In genomic region chr1:210185063-210185462, GRCh38 we compare ENCODE assay signal across 15 cellular contexts. TPM values are rescaled to one million over a fixed set of nuclear protein-coding genes. Genes with fewer than 3 reads are reported as not detected.
DNase-seq lines count a peak whose midpoint lies in the region; ATAC-seq and TF ChIP-seq lines count a peak whose summit lies in the region.
"Had no signal": no experiment of that assay in that cellular context is flagged by ENCODE, and none has a peak within 500 bp of the region (broad histone marks: within the 10 kb centered on the region; RNA-seq: fewer than 3 reads in every experiment).

No MANE protein-coding gene starts in this region.

- no TSS peak for BruUV-seq in HCT116 (replicated peaks; lab: Mats Ljungman, UMichigan)

- no peak for TF ChIP-seq POLR2A in HCT116 (IDR thresholded peaks at IDR 0.05; ENCODE audit: borderline replicate concordance, extremely low read depth, insufficient read depth, insufficient read length)

- H3K9me3 ChIP-seq in HCT116 (ENCODE audit: control insufficient read depth in 1 of 2, insufficient read depth in 1 of 2, low read depth in 1 of 2, low read length in 2 of 2): no peaks in the 10 kb centered on the region
- H3K9me3 ChIP-seq: Caco-2 had no signal

- 0 out of 2 replicates have a peak, but pooled peaks have one; percentile 15 for TF ChIP-seq RAD21 in HCT116 (IDR thresholded peaks at IDR 0.05; ENCODE audit: low read depth)

- H3K27ac Mint-ChIP-seq in GM23338: no peak overlapping the region
- no peak overlapping the region for H3K27ac Mint-ChIP-seq in activated T-cell treated with anti-CD3 and anti-CD28 coated beads, Interleukin-2, amount 50 U/mL, for 72 hours
- H3K27ac Mint-ChIP-seq: CD4-positive, alpha-beta T cell had no signal

- intact Hi-C loops in HCT116 (cut with micrococcal nuclease): no loop called here

- POLR2A ChIA-PET in HCT116 (lab: Charles Lee): no interaction called here

- H3K36me3 ChIP-seq in GM23338 (ENCODE audit: insufficient read depth) (no peaks in the 10 kb centered on the region), HCT116 (ENCODE audit: control insufficient read depth in 1 of 2, insufficient read depth in 2 of 2, low read length in 2 of 2) (no peaks in the 10 kb centered on the region)

- TF ChIP-seq CTCF in GM23338 (conservative IDR thresholded peaks at IDR 0.05; ENCODE audit: low read depth in 2 of 2): peak; percentile 62 to 73
- TF ChIP-seq CTCF in HCT116 (IDR thresholded peaks at IDR 0.05 in 2 of 3, conservative IDR thresholded peaks at IDR 0.05 in 1 of 3; ENCODE audit: borderline replicate concordance in 1 of 3, insufficient read depth in 1 of 3, low read depth in 2 of 3, low read length in 2 of 3): peak in 1 of 3 experiments; percentile 17; a peak in 1 of 6 replicates
- TF ChIP-seq CTCF in VCaP (conservative IDR thresholded peaks at IDR 0.05): peak; percentile 35
- TF ChIP-seq CTCF in foreskin keratinocyte (conservative IDR thresholded peaks at IDR 0.05): peak; percentile 9

- H4K20me1 ChIP-seq in GM23338 (replicated peaks; ENCODE audit: insufficient read depth): no peaks in the 10 kb centered on the region
- H4K20me1 ChIP-seq in HCT116 (ENCODE audit: insufficient read depth): no peaks in the 10 kb centered on the region

- DNase-seq in GM23338 (ENCODE audit: low spot score) (peak; percentile 29), HCT116 (ENCODE audit: low read depth, low spot score) (no peak), foreskin keratinocyte (no peak), NCI-H526 treated with DMSO at 0.1 percent for 48 hours (lab: John Stamatoyannopoulos, UW) (no peak), NOMO-1 treated with dmso at 0.1 percent for 144 hours (lab: John Stamatoyannopoulos, UW; ENCODE audit: unreplicated experiment) (no peak), HT-29 (ENCODE audit: low spot score) (no peak)
- DNase-seq in activated T-cell treated with anti-CD3 and anti-CD28 coated beads, Interleukin-2, amount 50 U/mL, for 72 hours: no peak
- DNase-seq: ACHN; Caco-2; CD4-positive, alpha-beta T cell; DMS79 treated with DMSO at 0.1 percent for 48 hours; GF-D8 had no signal

- H2AFZ ChIP-seq in GM23338 (no peak overlapping the region), HCT116 (ENCODE audit: low read depth, low read length, poor library complexity, severe bottlenecking) (peak overlapping the region; percentile 9)

- H3K4me1 Mint-ChIP-seq in GM23338: no peaks in the 10 kb centered on the region
- H3K4me1 Mint-ChIP-seq in activated T-cell treated with anti-CD3 and anti-CD28 coated beads, Interleukin-2, amount 50 U/mL, for 72 hours (ENCODE audit: low read depth): no peaks in the 10 kb centered on the region

- CTCF ChIA-PET in HCT116 (lab: Charles Lee): interaction anchor here (1.2 kb wide), 1 partner anchor 15 kb away, joined by 3 read pairs; no protein-coding TSS in a partner anchor

- H3K9me2 ChIP-seq in GM23338 (ENCODE audit: insufficient read depth) (no peaks in the 10 kb centered on the region), HCT116 (ENCODE audit: insufficient read depth) (no peaks in the 10 kb centered on the region)

- H3K79me2 ChIP-seq in GM23338 (replicated peaks; ENCODE audit: insufficient read depth) (no peaks in the 10 kb centered on the region), HCT116 (ENCODE audit: insufficient read depth, low read length) (no peaks in the 10 kb centered on the region)

- no peak overlapping the region for H3K4me3 Mint-ChIP-seq in GM23338
- H3K4me3 Mint-ChIP-seq in activated T-cell treated with anti-CD3 and anti-CD28 coated beads, Interleukin-2, amount 50 U/mL, for 72 hours: no peak overlapping the region
- H3K4me3 Mint-ChIP-seq: CD4-positive, alpha-beta T cell had no signal

- H3K27me3 ChIP-seq in GM23338 (ENCODE audit: insufficient read depth) (no peaks in the 10 kb centered on the region), HCT116 (ENCODE audit: insufficient read depth, low read length) (no peaks in the 10 kb centered on the region), foreskin keratinocyte (no peaks in the 10 kb centered on the region)

- no peaks in the 10 kb centered on the region for H3K4me1 ChIP-seq in GM23338 (ENCODE audit: insufficient read depth)
- H3K4me1 ChIP-seq in HCT116 (ENCODE audit: control insufficient read depth in 1 of 2, insufficient read depth in 2 of 2, low read length in 2 of 2): peaks cover 4 to 12% of the 10 kb centered on the region in 2 experiments; a peak in 2 of 4 replicates
- peaks cover 3% of the 10 kb centered on the region for H3K4me1 ChIP-seq in foreskin keratinocyte
- H3K4me1 ChIP-seq: Caco-2 had no signal

- H3K4me3 ChIP-seq in GM23338 (no peak overlapping the region), HCT116 (replicated peaks in 1 of 2; ENCODE audit: low read depth in 1 of 2, low read length in 2 of 2) (no peak overlapping the region)
- H3K4me3 ChIP-seq: K562 had no signal

- H3K9ac ChIP-seq in HCT116 (ENCODE audit: low read length): no peak overlapping the region

- RAD21 ChIA-PET in HCT116 (lab: Charles Lee; ENCODE audit: low non-redundant PET in 1 of 2, low total read pairs in 2 of 2, uncharacterized antibody in 2 of 2, unreplicated experiment in 2 of 2): no interaction called here

- no peaks in the 10 kb centered on the region for H3K9me3 Mint-ChIP-seq in GM23338
- H3K9me3 Mint-ChIP-seq in activated T-cell treated with anti-CD3 and anti-CD28 coated beads, Interleukin-2, amount 50 U/mL, for 72 hours: no peaks in the 10 kb centered on the region
- H3K9me3 Mint-ChIP-seq: CD4-positive, alpha-beta T cell had no signal

- no peak overlapping the region for H3K27ac ChIP-seq in GM23338 (ENCODE audit: low read depth)
- H3K27ac ChIP-seq in HCT116 (ENCODE audit: low read depth, low read length): no peak overlapping the region
- H3K27ac ChIP-seq in VCaP: no peak overlapping the region
- no peak overlapping the region for H3K27ac ChIP-seq in foreskin keratinocyte
- H3K27ac ChIP-seq: C4-2B had no signal

- no peaks in the 10 kb centered on the region for H3K27me3 Mint-ChIP-seq in GM23338 (ENCODE audit: insufficient read depth, low read depth, poor library complexity)
- H3K27me3 Mint-ChIP-seq in activated T-cell treated with anti-CD3 and anti-CD28 coated beads, Interleukin-2, amount 50 U/mL, for 72 hours (ENCODE audit: low read depth): peaks cover 11% of the 10 kb centered on the region

- no peaks in the 10 kb centered on the region for H3K36me3 Mint-ChIP-seq in GM23338 (ENCODE audit: low read depth)
- H3K36me3 Mint-ChIP-seq in activated T-cell treated with anti-CD3 and anti-CD28 coated beads, Interleukin-2, amount 50 U/mL, for 72 hours (ENCODE audit: insufficient read depth in 2 of 2): no peaks in the 10 kb centered on the region

- no peaks in the 10 kb centered on the region for H3F3A ChIP-seq in GM23338 (replicated peaks; ENCODE audit: low read depth)

- ATAC-seq in GM23338 (no peak), HCT116 (no peak), foreskin keratinocyte (no peak)
- no peak for ATAC-seq in activated T-cell treated with anti-CD3 and anti-CD28 coated beads, Interleukin-2, amount 50 U/mL, for 72 hours (replicated peaks in 1 of 2)
- ATAC-seq: K562 had no signal

- H3K4me2 ChIP-seq in GM23338: no peak overlapping the region
- H3K4me2 ChIP-seq in HCT116 (ENCODE audit: low read length): no peak overlapping the region

TF ChIP-seq in GM23338, 12 proteins besides CTCF, POLR2A, EP300 and RAD21 (continues in another document):
- TF ChIP-seq EZH2 (IDR thresholded peaks at IDR 0.05; ENCODE audit: low read depth, unreplicated experiment): no peak
- TF ChIP-seq CREB1 (CRISPR knock-in tag; IDR thresholded peaks at IDR 0.05; ENCODE audit: low read depth): no peak
- TF ChIP-seq JUNB (IDR thresholded peaks at IDR 0.05; ENCODE audit: unreplicated experiment): no peak
- no peak for TF ChIP-seq ZNF331 (CRISPR knock-in tag; IDR thresholded peaks at IDR 0.05; ENCODE audit: low read depth)

TF ChIP-seq in HCT116, 20 proteins besides CTCF, POLR2A, EP300 and RAD21 (continues in another document):
- TF ChIP-seq ZFX (IDR thresholded peaks at IDR 0.05) (no peak), POLR2AphosphoS5 (IDR thresholded peaks at IDR 0.05; ENCODE audit: low read depth, low read length) (no peak), ZBTB33 (IDR thresholded peaks at IDR 0.05; ENCODE audit: extremely low read depth, insufficient replicate concordance, low read length) (no peak), YY1 (IDR thresholded peaks at IDR 0.05; ENCODE audit: extremely low read depth, insufficient replicate concordance, low read depth, low read length) (no peak), MAX (IDR thresholded peaks at IDR 0.05) (no peak), SP1 (IDR thresholded peaks at IDR 0.05; ENCODE audit: low read depth) (no peak)

RNA-seq across cellular contexts. Expression of gene SERTAD4, which starts 47.5 kb away (rescaled TPM):
- total RNA-seq in GM23338 (2014; rRNA removed; shearing (Covaris generic)): 1.0 and 1.6 TPM in 2 replicates
- 1.3 and 1.4 TPM in 2 replicates for polyA plus RNA-seq in GM23338 (2016; fragmentation: Nextera tagmentation; extraction: Ambion mirVana)
- 0.07 TPM for total RNA-seq in HCT116 (2021; ENCODE audit: unreplicated experiment)
- 0.04 and 0.10 TPM in 2 replicates for polyA plus RNA-seq in HCT116 (2012)
- 5.3 and 9.2 TPM in 2 replicates for total RNA-seq in foreskin keratinocyte
- polyA plus RNA-seq in foreskin keratinocyte: 2.8 and 4.7 TPM in 2 replicates
- not detected for total RNA-seq in activated T-cell treated with anti-CD3 and anti-CD28 coated beads, Interleukin-2, amount 50 U/mL, for 72 hours
- total RNA-seq in HT-29 (2014; rRNA removed; shearing (Covaris generic)): 0.23 and 0.99 TPM in 2 replicates
- total RNA-seq: CD4-positive, alpha-beta T cell; K562 had no signal
- polyA plus RNA-seq: K562 had no signal
